Comparison of ENCODE assay signal across 10 cellular contexts in the genomic region with DNA sequence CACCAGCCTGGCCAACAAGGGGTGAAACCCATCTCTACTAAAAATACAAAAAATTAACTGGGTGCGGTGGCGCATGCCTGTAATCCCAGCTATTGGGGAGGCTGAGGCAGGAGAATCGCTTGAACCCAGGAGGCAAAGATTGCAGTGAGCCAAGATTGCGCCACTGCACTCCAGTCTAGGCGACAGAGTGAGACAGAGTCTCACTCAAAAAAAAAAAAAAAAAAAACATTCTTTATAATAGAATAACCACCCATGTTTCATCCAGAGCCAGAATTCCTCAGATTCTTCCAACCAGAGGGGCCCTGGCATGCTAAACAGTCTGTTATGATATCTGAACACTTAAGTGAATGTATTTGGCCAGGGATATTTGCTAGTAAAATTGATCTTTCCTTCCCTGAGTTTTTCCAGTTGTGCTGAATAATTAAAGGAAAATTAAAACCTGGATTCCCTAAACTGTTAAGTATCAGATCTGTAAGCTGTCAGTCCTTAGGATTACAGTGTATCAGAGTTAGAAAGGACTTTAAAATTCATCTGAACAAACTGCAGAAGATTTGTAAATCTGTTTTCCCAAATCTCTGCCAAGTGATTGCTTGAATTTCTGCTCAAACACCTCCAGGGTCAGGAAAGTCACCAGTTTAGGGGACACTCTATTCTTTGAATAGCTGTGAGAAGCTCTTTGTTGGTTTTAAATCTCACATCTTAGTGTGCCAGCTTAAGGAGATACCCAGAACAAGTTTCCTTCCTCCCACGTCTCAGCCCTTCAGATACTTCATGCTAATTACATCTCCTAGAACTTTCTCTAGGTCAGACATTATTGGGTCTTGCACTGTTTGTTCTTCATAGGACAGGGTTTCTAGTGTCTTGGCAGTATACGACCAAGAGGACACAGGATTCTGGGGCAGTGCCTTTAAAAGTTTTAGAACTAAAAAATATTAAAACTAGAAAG.
A peak's percentile ranks its signal among the peaks of the same experiment; 100 is the strongest.
DNase-seq lines count a peak whose midpoint lies in the region; ATAC-seq and TF ChIP-seq lines count a peak whose summit lies in the region.
"Had no signal": no experiment of that assay in that cellular context is flagged by ENCODE, and none has a peak within 500 bp of the region (broad histone marks: within the 10 kb centered on the region; RNA-seq: fewer than 3 reads in every experiment).

No MANE protein-coding gene starts in this region.

- no peaks in the 10 kb centered on the region for H3K36me3 ChIP-seq in ascending aorta
- no peaks in the 10 kb centered on the region for H3K36me3 ChIP-seq in testis (ENCODE audit: low read depth, missing control alignments)

- H3K27me3 ChIP-seq in ascending aorta: no peaks in the 10 kb centered on the region
- no peaks in the 10 kb centered on the region for H3K27me3 ChIP-seq in testis
- H3K27me3 ChIP-seq: BLaER1 had no signal

- WGBS in testis, 2 donors: 42 to 45% methylated on average over 7 of the region's 7 CpGs

- H3K4me1 ChIP-seq in ascending aorta (peaks cover 9 to 45% of the 10 kb centered on the region in 2 donors), testis (peaks cover 67% of the 10 kb centered on the region)

- TF ChIP-seq CTCF in ascending aorta (IDR thresholded peaks at IDR 0.05): no peak
- TF ChIP-seq CTCF in testis (IDR thresholded peaks at IDR 0.05): no peak

- H3K27ac ChIP-seq in ascending aorta (peak overlapping the region; percentile 96 to 97), testis (peak overlapping the region; percentile 92 to 95)
- H3K27ac ChIP-seq: BLaER1 had no signal

- H3K4me3 ChIP-seq in ascending aorta (peak overlapping the region in 1 of 2 donors; percentile 76), testis (no peak overlapping the region)

- ATAC-seq in HG02973 (IDR thresholded peaks at IDR 0.05; ENCODE audit: unreplicated experiment): no peak

- no peak for TF ChIP-seq POLR2A in testis (IDR thresholded peaks at IDR 0.05)

- peaks cover 53% of the 10 kb centered on the region for H3K4me1 Mint-ChIP-seq in activated T-cell treated with anti-CD3 and anti-CD28 coated beads, Interleukin-2, amount 50 U/mL, for 24 hours (ENCODE audit: low read depth)

- no peak overlapping the region for H3K27ac Mint-ChIP-seq in activated T-cell treated with anti-CD3 and anti-CD28 coated beads, Interleukin-2, amount 50 U/mL, for 24 hours

- DNase-seq in activated T-cell treated with anti-CD3 and anti-CD28 coated beads, Interleukin-2, amount 50 U/mL, for 24 hours: no peak
- no peak for DNase-seq in activated T-cell treated with anti-CD3 and anti-CD28 coated beads for 4 hours
- DNase-seq in ascending aorta (ENCODE audit: low spot score in 2 of 2): no peak
- DNase-seq in kidney glomerular epithelial cell (lab: John Stamatoyannopoulos, UW): peak; percentile 52
- DNase-seq in testis: peak; percentile 50
- no peak for DNase-seq in DMS 273 treated with DMSO at 0.1 percent for 48 hours (lab: John Stamatoyannopoulos, UW)
- DNase-seq in GF-D8 (lab: John Stamatoyannopoulos, UW): no peak
- DNase-seq: NCI-H1417 treated with DMSO at 0.1 percent for 48 hours had no signal

- H3K9me3 Mint-ChIP-seq in activated T-cell treated with anti-CD3 and anti-CD28 coated beads, Interleukin-2, amount 50 U/mL, for 24 hours: no peaks in the 10 kb centered on the region

- intact Hi-C loops in ascending aorta (cut with DNase I) (loop anchor here (5.0 kb wide), 1 partner anchor 215 kb away; no protein-coding TSS in a partner anchor), testis (cut with DNase I; ENCODE audit: low total_unique reads) (no loop called here)

- no peaks in the 10 kb centered on the region for H3K9me3 ChIP-seq in ascending aorta
- H3K9me3 ChIP-seq in testis: no peaks in the 10 kb centered on the region
- H3K9me3 ChIP-seq: BLaER1 had no signal

- peaks cover 18% of the 10 kb centered on the region for H3K36me3 Mint-ChIP-seq in activated T-cell treated with anti-CD3 and anti-CD28 coated beads, Interleukin-2, amount 50 U/mL, for 24 hours (ENCODE audit: low read depth)

- H3K4me3 Mint-ChIP-seq in activated T-cell treated with anti-CD3 and anti-CD28 coated beads, Interleukin-2, amount 50 U/mL, for 24 hours: peak overlapping the region; percentile 83

- no peaks in the 10 kb centered on the region for H3K27me3 Mint-ChIP-seq in activated T-cell treated with anti-CD3 and anti-CD28 coated beads, Interleukin-2, amount 50 U/mL, for 24 hours

Comparison
In these comparisons a context has a peak if more than half of its experiments do, and no peak if none do; other contexts are left out.
1. DNase-seq: peak in kidney glomerular epithelial cell (single experiment) and testis (single experiment); none in activated T-cell treated with anti-CD3 and anti-CD28 coated beads, Interleukin-2, amount 50 U/mL, for 24 hours (single experiment), activated T-cell treated with anti-CD3 and anti-CD28 coated beads for 4 hours (single experiment), ascending aorta (0 of 2), DMS 273 treated with DMSO at 0.1 percent for 48 hours (single experiment) and GF-D8 (single experiment).